In genomic region chr1:23751050-23751814, GRCh38 we compare ENCODE assay signal across 8 cellular contexts. TPM values are rescaled to one million over a fixed set of nuclear protein-coding genes. Genes with fewer than 3 reads are reported as not detected.
A peak's percentile ranks its signal among the peaks of the same experiment; 100 is the strongest.
DNase-seq lines count a peak whose midpoint lies in the region; ATAC-seq, FAIRE-seq and TF ChIP-seq lines count a peak whose summit lies in the region.

No MANE protein-coding gene starts in this region.

- TF ChIP-seq POLR2A in A549 (IDR thresholded peaks at IDR 0.05; ENCODE audit: low read length) (no peak), GM18505 (IDR thresholded peaks at IDR 0.05; ENCODE audit: borderline replicate concordance, extremely low read depth, insufficient read depth, insufficient read length) (no peak)

- ATAC-seq in A549 = peak; percentile 91 to 97
- ATAC-seq in GM18505 (IDR thresholded peaks at IDR 0.05; ENCODE audit: unreplicated experiment) = no peak
- no peak for ATAC-seq in HG03139 (IDR thresholded peaks at IDR 0.05; ENCODE audit: unreplicated experiment)

- H3K27me3 Mint-ChIP-seq in neural crest cell (ENCODE audit: low read depth) = no peaks in the 10 kb centered on the region

- no peaks in the 10 kb centered on the region for H3K9me3 ChIP-seq in A549

- in situ Hi-C loops in G401 (cut with HindIII; ENCODE audit: low sequenced_read_pairs) = no loop called here

- no peak for TF ChIP-seq EP300 in A549 (IDR thresholded peaks at IDR 0.05)

- WGBS in A549 (ENCODE audit: missing lambda C conversion rate) = 36% methylated on average over 11 of the region's 11 CpGs

- H3K4me1 ChIP-seq in A549 = no peaks in the 10 kb centered on the region

- TF ChIP-seq CTCF in A549 (IDR thresholded peaks at IDR 0.05) (peak; percentile 67), epithelial cell of proximal tubule (conservative IDR thresholded peaks at IDR 0.05; ENCODE audit: low read depth, low read length) (peak; percentile 86), neural crest cell (conservative IDR thresholded peaks at IDR 0.05) (peak; percentile 74)

- H3K9me3 Mint-ChIP-seq in neural crest cell = no peaks in the 10 kb centered on the region

- POLR2A ChIA-PET in A549 (lab: Yijun Ruan, JAX) = no interaction called here

- no peak overlapping the region for H3K4me2 ChIP-seq in A549

- 0 out of 6 replicates have a peak overlapping the region, but pooled peaks of 1 of the 2 experiments have one; percentile 21 for H3K27ac ChIP-seq in A549

- no peak for FAIRE-seq in A549 (lab: Jason Lieb, UNC)

- CTCF ChIA-PET in A549 (lab: Yijun Ruan, JAX) = interaction anchor here (0.8 to 2.5 kb wide), 7 partner anchors 20 to 251 kb away, joined by 3 to 7 read pairs (median 3); no protein-coding TSS in a partner anchor

- peaks cover 8% of the 10 kb centered on the region for H3K4me1 Mint-ChIP-seq in neural crest cell

- no peak overlapping the region for H3K4me3 Mint-ChIP-seq in neural crest cell

- peak overlapping the region; percentile 19 for H3K27ac Mint-ChIP-seq in neural crest cell (ENCODE audit: unreplicated experiment)

- H3K36me3 Mint-ChIP-seq in neural crest cell (ENCODE audit: low read depth) = peaks cover 18% of the 10 kb centered on the region

- H3K4me3 ChIP-seq in A549 = no peak overlapping the region
- H3K4me3 ChIP-seq in epithelial cell of proximal tubule (ENCODE audit: low read depth, low read length) = no peak overlapping the region

- TF ChIP-seq RAD21 in A549 (conservative IDR thresholded peaks at IDR 0.05 in 1 of 2, IDR thresholded peaks at IDR 0.05 in 1 of 2) = peak; percentile 58 to 76

- DNase-seq in A549 (ENCODE audit: low read depth in 1 of 2, low spot score in 1 of 2) (peak; percentile 61 to 70), G401 (ENCODE audit: low spot score) (peak; percentile 41), NCI-H1092 (lab: John Stamatoyannopoulos, UW) (peak; percentile 15), epithelial cell of proximal tubule (ENCODE audit: low read depth) (no peak), neural crest cell (ENCODE audit: low read depth, low spot score) (peak; percentile 33)
- DNase-seq in activated CD4-positive, alpha-beta T cell treated with anti-CD3 and anti-CD28 coated beads for 4 hours = peak; percentile 25 to 39

TF ChIP-seq in A549, 52 proteins besides CTCF, POLR2A, EP300 and RAD21:
- TF ChIP-seq MAFK (IDR thresholded peaks at IDR 0.05; ENCODE audit: partially characterized antibody) (no peak), SMC3 (IDR thresholded peaks at IDR 0.05) (peak; percentile 38; the same call in 1 of the 3 replicates)

RNA-seq across cellular contexts. Expression of gene ELOA, which starts 8.0 kb away (rescaled TPM):
- polyA plus RNA-seq in A549 (2011; rRNA removed) = 16.0 and 18.4 TPM in 2 replicates
- polyA plus RNA-seq in A549 (2012; cell fraction: cytosol; rRNA removed) = 6.9 and 7.3 TPM in 2 replicates
- 6.4 and 8.1 TPM in 2 replicates for polyA plus RNA-seq in A549 (2012; cell fraction: nucleus; rRNA removed)
- polyA plus RNA-seq in A549 (2017; fragmentation: RNase III; extraction: RNeasy Plus Mini Kit Qiagen cat#74134 plus additional on column Dnase treatment) = 16.3 to 18.4 TPM (median 16.4 TPM) in 3 replicates
- 12.6 and 13.9 TPM in 2 replicates for polyA minus RNA-seq in A549 (2011; rRNA and poly(A)+ RNA removed)
- total RNA-seq in G401 (2014; rRNA removed; shearing (Covaris generic)) = 54.7 and 70.7 TPM in 2 replicates
- 27.9 and 30.2 TPM in 2 replicates for total RNA-seq in epithelial cell of proximal tubule
- 43.1 and 45.8 TPM in 2 replicates for total RNA-seq in neural crest cell

RNA-seq across cellular contexts. Expression of gene PITHD1, which starts 27.0 kb away (rescaled TPM):
- polyA plus RNA-seq in A549 (2011; rRNA removed) = 34.0 and 41.0 TPM in 2 replicates
- 32.4 and 33.3 TPM in 2 replicates for polyA plus RNA-seq in A549 (2012; cell fraction: cytosol; rRNA removed)
- polyA plus RNA-seq in A549 (2012; cell fraction: nucleus; rRNA removed) = 14.6 and 24.5 TPM in 2 replicates
- polyA plus RNA-seq in A549 (2017; fragmentation: RNase III; extraction: RNeasy Plus Mini Kit Qiagen cat#74134 plus additional on column Dnase treatment) = 25.4 to 29.2 TPM (median 26.3 TPM) in 3 replicates
- 7.8 and 9.3 TPM in 2 replicates for polyA minus RNA-seq in A549 (2011; rRNA and poly(A)+ RNA removed)
- total RNA-seq in G401 (2014; rRNA removed; shearing (Covaris generic)) = 83.1 and 104 TPM in 2 replicates
- total RNA-seq in epithelial cell of proximal tubule = 39.0 and 47.0 TPM in 2 replicates
- 54.8 and 57.5 TPM in 2 replicates for total RNA-seq in neural crest cell

RNA-seq across cellular contexts. Expression of gene LYPLA2, which starts 39.7 kb away (rescaled TPM):
- polyA plus RNA-seq in A549 (2011; rRNA removed) (17.8 and 26.0 TPM in 2 replicates), A549 (2017; fragmentation: RNase III; extraction: RNeasy Plus Mini Kit Qiagen cat#74134 plus additional on column Dnase treatment) (43.8 to 49.2 TPM (median 46.7 TPM) in 3 replicates)
- 39.3 and 56.7 TPM in 2 replicates for polyA plus RNA-seq in A549 (2012; cell fraction: cytosol; rRNA removed)
- 67.9 and 84.5 TPM in 2 replicates for polyA plus RNA-seq in A549 (2012; cell fraction: nucleus; rRNA removed)
- polyA minus RNA-seq in A549 (2011; rRNA and poly(A)+ RNA removed) = 17.8 and 25.3 TPM in 2 replicates
- total RNA-seq in G401 (2014; rRNA removed; shearing (Covaris generic)) = 99.8 and 119 TPM in 2 replicates
- total RNA-seq in epithelial cell of proximal tubule (129 and 160 TPM in 2 replicates), neural crest cell (88.9 and 89.6 TPM in 2 replicates)

RNA-seq across cellular contexts. Expression of gene GALE, which starts 49.3 kb away (rescaled TPM):
- polyA plus RNA-seq in A549 (2011; rRNA removed) = 38.9 and 39.9 TPM in 2 replicates
- polyA plus RNA-seq in A549 (2012; cell fraction: cytosol; rRNA removed) = 84.8 and 93.4 TPM in 2 replicates
- 123 and 128 TPM in 2 replicates for polyA plus RNA-seq in A549 (2012; cell fraction: nucleus; rRNA removed)
- 45.6 to 48.1 TPM (median 46.9 TPM) in 3 replicates for polyA plus RNA-seq in A549 (2017; fragmentation: RNase III; extraction: RNeasy Plus Mini Kit Qiagen cat#74134 plus additional on column Dnase treatment)
- polyA minus RNA-seq in A549 (2011; rRNA and poly(A)+ RNA removed) = 30.3 and 35.6 TPM in 2 replicates
- 44.8 and 52.7 TPM in 2 replicates for total RNA-seq in G401 (2014; rRNA removed; shearing (Covaris generic))
- 126 and 131 TPM in 2 replicates for total RNA-seq in epithelial cell of proximal tubule
- total RNA-seq in neural crest cell = 47.1 and 47.2 TPM in 2 replicates

RNA-seq across cellular contexts. Expression of gene RPL11, which starts 59.6 kb away (rescaled TPM):
- polyA plus RNA-seq in A549 (2011; rRNA removed) (979 and 1,292 TPM in 2 replicates), A549 (2017; fragmentation: RNase III; extraction: RNeasy Plus Mini Kit Qiagen cat#74134 plus additional on column Dnase treatment) (1,260 to 1,335 TPM (median 1,329 TPM) in 3 replicates)
- polyA plus RNA-seq in A549 (2012; cell fraction: cytosol; rRNA removed) = 858 and 1,073 TPM in 2 replicates
- 136 and 263 TPM in 2 replicates for polyA plus RNA-seq in A549 (2012; cell fraction: nucleus; rRNA removed)
- polyA minus RNA-seq in A549 (2011; rRNA and poly(A)+ RNA removed) = 305 and 306 TPM in 2 replicates
- 769 and 873 TPM in 2 replicates for total RNA-seq in G401 (2014; rRNA removed; shearing (Covaris generic))
- total RNA-seq in epithelial cell of proximal tubule (1,041 and 1,407 TPM in 2 replicates), neural crest cell (1,184 and 1,252 TPM in 2 replicates)

Comparison
In these comparisons a context has a peak if more than half of its experiments do, and no peak if none do; other contexts are left out.
1. ATAC-seq: peak in A549 (2 of 2); none in GM18505 (single experiment) and HG03139 (single experiment).
2. Peak in every context shown above with its lines, with median percentiles within 50 percentile points of each other: CTCF ChIP-seq.